ENCODE assay signal across 8 cellular contexts in genomic region chr17:76414334-76415295, GRCh38. TPM values are rescaled to one million over a fixed set of nuclear protein-coding genes. Genes with fewer than 3 reads are reported as not detected.
A peak's percentile ranks its signal among the peaks of the same experiment; 100 is the strongest.
DNase-seq lines count a peak whose midpoint lies in the region; ATAC-seq and TF ChIP-seq lines count a peak whose summit lies in the region.

No MANE protein-coding gene starts in this region.

- no peak for TF ChIP-seq CTCF in neural crest cell (conservative IDR thresholded peaks at IDR 0.05)

- H3K4me1 Mint-ChIP-seq in neural crest cell = peaks cover 32% of the 10 kb centered on the region

- H3K27ac Mint-ChIP-seq in neural crest cell (ENCODE audit: unreplicated experiment) = peak overlapping the region; percentile 86

- no peaks in the 10 kb centered on the region for H3K27me3 Mint-ChIP-seq in neural crest cell (ENCODE audit: low read depth)

- ATAC-seq in GM19455 (IDR thresholded peaks at IDR 0.05; ENCODE audit: unreplicated experiment) (no peak), GM18907 (IDR thresholded peaks at IDR 0.05; ENCODE audit: unreplicated experiment) (no peak), HG03175 (IDR thresholded peaks at IDR 0.05; ENCODE audit: unreplicated experiment) (no peak)

- H3K4me3 Mint-ChIP-seq in neural crest cell = peak overlapping the region; percentile 38

- no peaks in the 10 kb centered on the region for H3K9me3 Mint-ChIP-seq in neural crest cell

- H3K36me3 Mint-ChIP-seq in neural crest cell (ENCODE audit: low read depth) = peaks cover 3% of the 10 kb centered on the region

- peak; percentile 88 for DNase-seq in COR-L47 (lab: John Stamatoyannopoulos, UW)
- DNase-seq in NCI-H2227 (lab: John Stamatoyannopoulos, UW; ENCODE audit: unreplicated experiment) = peak; percentile 69
- DNase-seq in dermis blood vessel endothelial cell = peak; percentile 50
- DNase-seq in neural crest cell (ENCODE audit: low read depth, low spot score) = no peak
- DNase-seq in ecto neural progenitor cell (ENCODE audit: low spot score) = no peak

RNA-seq across cellular contexts. Expression of gene SPHK1, which starts 30.2 kb away (rescaled TPM):
- 259 and 272 TPM in 2 replicates for total RNA-seq in dermis blood vessel endothelial cell
- 19.5 and 21.1 TPM in 2 replicates for total RNA-seq in neural crest cell

RNA-seq across cellular contexts. Expression of gene UBE2O, which starts 38.3 kb away (rescaled TPM):
- 20.9 and 27.8 TPM in 2 replicates for total RNA-seq in dermis blood vessel endothelial cell
- 70.0 and 71.4 TPM in 2 replicates for total RNA-seq in neural crest cell

RNA-seq across cellular contexts. Expression of gene AANAT, which starts 52.8 kb away (rescaled TPM):
- not detected in 2 replicates for total RNA-seq in dermis blood vessel endothelial cell
- total RNA-seq in neural crest cell = 0.39 TPM in 1 of 2 replicates, not detected in the other

Comparison
In these comparisons a context has a peak if more than half of its experiments do, and no peak if none do; other contexts are left out.
1. DNase-seq: peak in COR-L47 (single experiment), NCI-H2227 (single experiment) and dermis blood vessel endothelial cell (single experiment); none in neural crest cell (single experiment) and ecto neural progenitor cell (single experiment).
2. RNA of gene SPHK1, which starts 30.2 kb away (total RNA-seq): 259 to 272 TPM in dermis blood vessel endothelial cell; 19.5 to 21.1 TPM in neural crest cell; every median in the first group is over 10 times any median in the second.